Comparison of ENCODE assay signal across 26 cellular contexts in genomic region chr3:23981136-23981535, GRCh38. TPM values are rescaled to one million over a fixed set of nuclear protein-coding genes. Genes with fewer than 3 reads are reported as not detected.
DNase-seq lines count a peak whose midpoint lies in the region; ATAC-seq, FAIRE-seq and TF ChIP-seq lines count a peak whose summit lies in the region.
"Had no signal": no experiment of that assay in that cellular context is flagged by ENCODE, and none has a peak within 500 bp of the region (broad histone marks: within the 10 kb centered on the region; RNA-seq: fewer than 3 reads in every experiment).

No MANE protein-coding gene starts in this region.

- H3K27me3 ChIP-seq in sigmoid colon = no peaks in the 10 kb centered on the region
- H3K27me3 ChIP-seq: cardiac muscle cell, upper lobe of left lung had no signal

- peaks cover 12% of the 10 kb centered on the region for H3K4me1 Mint-ChIP-seq in T-helper 17 cell
- H3K4me1 Mint-ChIP-seq: activated naive CD4-positive, alpha-beta T cell treated with anti-CD3 and anti-CD28 coated beads, Interleukin-2, amount 10 ng/mL, durations not matched to agents 7 days and 5 days; memory B cell had no signal

- H3K36me3 ChIP-seq in sigmoid colon = peaks cover 0 to 29% (median 0%) of the 10 kb centered on the region in 4 donors

- no peak overlapping the region for H3K27ac ChIP-seq in sigmoid colon
- H3K27ac ChIP-seq: cardiac muscle cell, upper lobe of left lung had no signal

- FAIRE-seq in GM12892 (lab: Jason Lieb, UNC) = peak; percentile 21
- FAIRE-seq: H54, islet of Langerhans, TTC549 had no signal

- DNase-seq in GM12892 (ENCODE audit: insufficient read length) = no peak
- DNase-seq in T-helper 17 cell = no peak
- no peak for DNase-seq in left cardiac atrium
- DNase-seq in sigmoid colon = peak; percentile 70
- no peak for DNase-seq in NCI-H345 (lab: John Stamatoyannopoulos, UW)
- DNase-seq: activated CD4-positive, alpha-beta T cell treated with anti-CD3 and anti-CD28 coated beads for 1 hour; activated naive CD4-positive, alpha-beta T cell treated with anti-CD3 and anti-CD28 coated beads, Interleukin-2, amount 10 ng/mL, durations not matched to agents 7 days and 5 days; activated T-cell treated with anti-CD3 and anti-CD28 coated beads, Interleukin-2, amount 50 U/mL, for 72 hours; NCI-H1694; NCI-H2171 treated with DMSO at 0.1 percent for 48 hours; NCI-H748 treated with DMSO at 0.1 percent for 48 hours; occipital lobe; OCI-M1; retina; SIG-M5; T-cell had no signal

- no peak for TF ChIP-seq CTCF in sigmoid colon (IDR thresholded peaks at IDR 0.05)

- intact Hi-C loops in left cardiac atrium (cut with DNase I) = no loop called here
- intact Hi-C loops in sigmoid colon (cut with DNase I) = no loop called here

- no peak for TF ChIP-seq EP300 in sigmoid colon (IDR thresholded peaks at IDR 0.05)

- 95 to 96% methylated on average over 7 of the region's 7 CpGs for WGBS in sigmoid colon, 2 donors

- no peaks in the 10 kb centered on the region for H3K9me3 ChIP-seq in T-helper 17 cell (ENCODE audit: control insufficient read depth, low read length, poor library complexity, severe bottlenecking)
- no peaks in the 10 kb centered on the region for H3K9me3 ChIP-seq in sigmoid colon
- H3K9me3 ChIP-seq: upper lobe of left lung had no signal

- H3K4me3 Mint-ChIP-seq in T-helper 17 cell = peak overlapping the region; percentile 63
- H3K4me3 Mint-ChIP-seq: activated naive CD4-positive, alpha-beta T cell treated with anti-CD3 and anti-CD28 coated beads, Interleukin-2, amount 10 ng/mL, durations not matched to agents 7 days and 5 days; activated T-cell treated with anti-CD3 and anti-CD28 coated beads, Interleukin-2, amount 50 U/mL, for 72 hours; CD14-positive monocyte; dendritic cell treated with granulocyte-macrophage colony-stimulating factor and Interleukin-4, amounts not matched to agents 40 ng/mL and 50 ng/mL, for 4 days; memory B cell; T-cell had no signal

- peak overlapping the region; percentile 88 for H3K27ac Mint-ChIP-seq in T-helper 17 cell
- H3K27ac Mint-ChIP-seq: activated naive CD4-positive, alpha-beta T cell treated with anti-CD3 and anti-CD28 coated beads, Interleukin-2, amount 10 ng/mL, durations not matched to agents 7 days and 5 days; activated T-cell treated with anti-CD3 and anti-CD28 coated beads, Interleukin-2, amount 50 U/mL, for 72 hours; CD14-positive monocyte; dendritic cell treated with granulocyte-macrophage colony-stimulating factor and Interleukin-4, amounts not matched to agents 40 ng/mL and 50 ng/mL, for 4 days; memory B cell; T-cell had no signal

- peaks cover 5% of the 10 kb centered on the region for H3K36me3 Mint-ChIP-seq in T-helper 17 cell (ENCODE audit: low read depth)

- peaks cover 0 to 38% (median 18%) of the 10 kb centered on the region in 4 donors for H3K4me1 ChIP-seq in sigmoid colon

- ATAC-seq in T-helper 17 cell = peak; percentile 25
- peak; percentile 71 to 83 for ATAC-seq in left cardiac atrium
- ATAC-seq in GM19463 (IDR thresholded peaks at IDR 0.05; ENCODE audit: unreplicated experiment) = no peak
- ATAC-seq in HG03442 (IDR thresholded peaks at IDR 0.05; ENCODE audit: unreplicated experiment) = no peak
- ATAC-seq: activated T-cell treated with anti-CD3 and anti-CD28 coated beads, Interleukin-2, amount 50 U/mL, for 72 hours had no signal

- no peaks in the 10 kb centered on the region for H3K27me3 Mint-ChIP-seq in T-helper 17 cell
- H3K27me3 Mint-ChIP-seq: activated naive CD4-positive, alpha-beta T cell treated with anti-CD3 and anti-CD28 coated beads, Interleukin-2, amount 10 ng/mL, durations not matched to agents 7 days and 5 days; dendritic cell treated with granulocyte-macrophage colony-stimulating factor and Interleukin-4, amounts not matched to agents 40 ng/mL and 50 ng/mL, for 4 days; memory B cell; T-cell had no signal

- no peak overlapping the region for H3K4me3 ChIP-seq in sigmoid colon
- H3K4me3 ChIP-seq: cardiac muscle cell, upper lobe of left lung had no signal

- TF ChIP-seq POLR2A in GM12892 (IDR thresholded peaks at IDR 0.05; ENCODE audit: low read depth, low read length) = no peak
- TF ChIP-seq POLR2A in sigmoid colon (IDR thresholded peaks at IDR 0.05) = no peak

RNA-seq across cellular contexts. Expression of gene NR1D2, which starts 36.0 kb away (rescaled TPM):
- 2.7 TPM for polyA plus RNA-seq in GM12892 (2012; ENCODE audit: missing spikeins)
- total RNA-seq in T-helper 17 cell = 100 to 1,000 TPM; 132 to 171 TPM
- total RNA-seq in left cardiac atrium = 10 to 100 TPM; 23.8 to 46.8 TPM
- total RNA-seq in sigmoid colon = 10 to 100 TPM; 43.8 to 63.7 (median 52.8) TPM
- 10 to 100 TPM in 2 of 3 donors, 1 to 10 TPM in 1; 7.7 to 15.0 (median 10.6) TPM for polyA plus RNA-seq in sigmoid colon

Comparison
In these comparisons a context has a peak if more than half of its experiments do, and no peak if none do; other contexts are left out.
1. ATAC-seq: peak in T-helper 17 cell (single experiment) and left cardiac atrium (2 of 2); none in GM19463 (single experiment) and HG03442 (single experiment).